Comparison of ENCODE assay signal across 14 cellular contexts in the genomic region with DNA sequence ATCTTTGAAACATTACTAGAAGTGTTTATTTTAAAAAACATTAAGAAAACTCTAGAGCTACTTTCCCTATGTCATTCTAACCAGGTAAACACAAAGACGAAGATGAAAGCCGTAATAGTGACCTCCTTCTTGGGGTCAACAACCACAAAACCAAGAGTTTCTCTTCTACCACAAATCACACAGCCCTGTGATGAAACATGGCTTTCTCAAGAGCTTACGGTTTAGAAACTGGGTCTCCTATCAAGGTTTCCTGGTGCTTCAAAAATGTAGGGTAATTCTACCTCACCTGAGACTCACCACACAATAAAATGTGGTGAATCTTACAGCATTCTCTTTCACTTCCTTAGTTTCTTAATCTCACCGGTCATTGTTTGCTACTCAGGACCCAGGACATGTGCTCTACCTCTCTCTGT. TPM values are rescaled to one million over a fixed set of nuclear protein-coding genes. Genes with fewer than 3 reads are reported as not detected.
A peak's percentile ranks its signal among the peaks of the same experiment; 100 is the strongest.
DNase-seq lines count a peak whose midpoint lies in the region; ATAC-seq and TF ChIP-seq lines count a peak whose summit lies in the region.
"Had no signal": no experiment of that assay in that cellular context is flagged by ENCODE, and none has a peak within 500 bp of the region (broad histone marks: within the 10 kb centered on the region; RNA-seq: fewer than 3 reads in every experiment).

No MANE protein-coding gene starts in this region.

- H3K36me3 ChIP-seq in esophagus squamous epithelium: no peaks in the 10 kb centered on the region

- TF ChIP-seq POLR2A in esophagus squamous epithelium (IDR thresholded peaks at IDR 0.05): no peak

- intact Hi-C loops in esophagus squamous epithelium (cut with DNase I): no loop called here
- intact Hi-C loops in activated CD8-positive, alpha-beta T cell treated with anti-CD3 and anti-CD28 coated beads for 36 hours (cut with micrococcal nuclease): no loop called here
- intact Hi-C loops in sciatic nerve (cut with DNase I): no loop called here

- POLR2A ChIA-PET in activated CD8-positive, alpha-beta T cell treated with anti-CD3 and anti-CD28 coated beads for 36 hours (lab: Charles Lee): no interaction called here

- no peaks in the 10 kb centered on the region for H3K9me3 Mint-ChIP-seq in activated CD8-positive, alpha-beta T cell treated with anti-CD3 and anti-CD28 coated beads for 36 hours
- H3K9me3 Mint-ChIP-seq: activated CD4-positive, alpha-beta memory T cell treated with anti-CD3 and anti-CD28 coated beads, Interleukin-2, amount 10 ng/mL, durations not matched to agents 7 days and 5 days; activated naive CD8-positive, alpha-beta T cell treated with anti-CD3 and anti-CD28 coated beads, Interleukin-2, amount 10 ng/mL, durations not matched to agents 7 days and 5 days had no signal

- H3K27ac ChIP-seq in esophagus squamous epithelium: no peak overlapping the region

- H3K4me3 ChIP-seq in GM12865 (ENCODE audit: low read depth, low read length): no peak overlapping the region
- no peak overlapping the region for H3K4me3 ChIP-seq in esophagus squamous epithelium

- CTCF ChIA-PET in activated CD8-positive, alpha-beta T cell treated with anti-CD3 and anti-CD28 coated beads for 36 hours (lab: Charles Lee): no interaction called here

- H3K27me3 Mint-ChIP-seq in activated CD8-positive, alpha-beta T cell treated with anti-CD3 and anti-CD28 coated beads for 36 hours: peaks cover 1% of the 10 kb centered on the region

- 52 to 56% methylated on average over 4 of the region's 4 CpGs for WGBS in esophagus squamous epithelium, 2 donors

- H3K4me3 Mint-ChIP-seq in activated CD8-positive, alpha-beta T cell treated with anti-CD3 and anti-CD28 coated beads for 36 hours: no peak overlapping the region
- H3K4me3 Mint-ChIP-seq: activated CD4-positive, alpha-beta memory T cell treated with anti-CD3 and anti-CD28 coated beads, Interleukin-2, amount 10 ng/mL, durations not matched to agents 7 days and 5 days; activated naive CD8-positive, alpha-beta T cell treated with anti-CD3 and anti-CD28 coated beads, Interleukin-2, amount 10 ng/mL, durations not matched to agents 7 days and 5 days had no signal

- DNase-seq in GM12865 (ENCODE audit: low read depth): peak; percentile 80
- peak; percentile 21 for DNase-seq in M059J (ENCODE audit: low read depth)
- DNase-seq in esophagus squamous epithelium (lab: John Stamatoyannopoulos, UW): no peak
- DNase-seq in activated CD8-positive, alpha-beta T cell treated with anti-CD3 and anti-CD28 coated beads for 36 hours: no peak
- no peak for DNase-seq in sciatic nerve (ENCODE audit: low spot score)
- DNase-seq in activated CD4-positive, alpha-beta T cell treated with anti-CD3 and anti-CD28 coated beads for 48 hours: no peak
- DNase-seq: activated CD4-positive, alpha-beta memory T cell treated with anti-CD3 and anti-CD28 coated beads, Interleukin-2, amount 10 ng/mL, durations not matched to agents 7 days and 5 days; activated naive CD8-positive, alpha-beta T cell treated with anti-CD3 and anti-CD28 coated beads, Interleukin-2, amount 10 ng/mL, durations not matched to agents 7 days and 5 days; H7; hippocampal formation; NCI-H526 had no signal

- H3K36me3 Mint-ChIP-seq in activated CD8-positive, alpha-beta T cell treated with anti-CD3 and anti-CD28 coated beads for 36 hours (ENCODE audit: low read depth): no peaks in the 10 kb centered on the region

- H3K27ac Mint-ChIP-seq in activated CD8-positive, alpha-beta T cell treated with anti-CD3 and anti-CD28 coated beads for 36 hours: no peak overlapping the region
- H3K27ac Mint-ChIP-seq: activated CD4-positive, alpha-beta memory T cell treated with anti-CD3 and anti-CD28 coated beads, Interleukin-2, amount 10 ng/mL, durations not matched to agents 7 days and 5 days; activated naive CD8-positive, alpha-beta T cell treated with anti-CD3 and anti-CD28 coated beads, Interleukin-2, amount 10 ng/mL, durations not matched to agents 7 days and 5 days had no signal

- peak; percentile 90 for ATAC-seq in GM19395 (IDR thresholded peaks at IDR 0.05; ENCODE audit: unreplicated experiment)
- peak; percentile 94 for ATAC-seq in HG02885 (IDR thresholded peaks at IDR 0.05; ENCODE audit: poor library complexity, unreplicated experiment)
- no peak for ATAC-seq in activated CD8-positive, alpha-beta T cell treated with anti-CD3 and anti-CD28 coated beads for 36 hours
- no peak for ATAC-seq in sciatic nerve

- no peak for TF ChIP-seq CTCF in GM12865 (IDR thresholded peaks at IDR 0.05; ENCODE audit: insufficient read depth, low read depth, low read length, missing control alignments)
- TF ChIP-seq CTCF in esophagus squamous epithelium (IDR thresholded peaks at IDR 0.05): no peak
- TF ChIP-seq CTCF in activated CD8-positive, alpha-beta T cell treated with anti-CD3 and anti-CD28 coated beads for 36 hours (IDR thresholded peaks at IDR 0.05): no peak

- H3K27me3 ChIP-seq in esophagus squamous epithelium: no peaks in the 10 kb centered on the region

- H3K9me3 ChIP-seq in esophagus squamous epithelium: no peaks in the 10 kb centered on the region

- no peaks in the 10 kb centered on the region for H3K4me1 Mint-ChIP-seq in activated CD8-positive, alpha-beta T cell treated with anti-CD3 and anti-CD28 coated beads for 36 hours (ENCODE audit: low read depth)
- H3K4me1 Mint-ChIP-seq: activated CD4-positive, alpha-beta memory T cell treated with anti-CD3 and anti-CD28 coated beads, Interleukin-2, amount 10 ng/mL, durations not matched to agents 7 days and 5 days had no signal

- H3K4me1 ChIP-seq in esophagus squamous epithelium: no peaks in the 10 kb centered on the region

RNA-seq across cellular contexts. Expression of a gene that starts 50.9 kb away (rescaled TPM):
- 0.05 TPM in 2 replicates for total RNA-seq in M059J (2014; rRNA removed; shearing (Covaris generic))
- total RNA-seq in esophagus squamous epithelium: 1 to 10 TPM in 1 of 4 donors, under 1 TPM in 3; 0.08 to 4.8 (median 0.41) TPM
- under 1 TPM; 0.29 to 0.34 TPM for total RNA-seq in activated CD8-positive, alpha-beta T cell treated with anti-CD3 and anti-CD28 coated beads for 36 hours
- 0.36 TPM for total RNA-seq in sciatic nerve
- total RNA-seq: Daoy had no signal

Comparison
In these comparisons a context has a peak if more than half of its experiments do, and no peak if none do; other contexts are left out.
1. DNase-seq: peak in GM12865 (single experiment) and M059J (single experiment); none in esophagus squamous epithelium (single experiment), activated CD8-positive, alpha-beta T cell treated with anti-CD3 and anti-CD28 coated beads for 36 hours (single experiment), sciatic nerve (single experiment) and activated CD4-positive, alpha-beta T cell treated with anti-CD3 and anti-CD28 coated beads for 48 hours (single experiment).
2. ATAC-seq: peak in GM19395 (single experiment) and HG02885 (single experiment); none in activated CD8-positive, alpha-beta T cell treated with anti-CD3 and anti-CD28 coated beads for 36 hours (single experiment) and sciatic nerve (single experiment).